In genomic region chr4:177108708-177109107, GRCh38 we compare ENCODE assay signal across 13 cellular contexts.
DNase-seq lines count a peak whose midpoint lies in the region; ATAC-seq, FAIRE-seq and TF ChIP-seq lines count a peak whose summit lies in the region.
"Had no signal": no experiment of that assay in that cellular context is flagged by ENCODE, and none has a peak within 500 bp of the region (broad histone marks: within the 10 kb centered on the region; RNA-seq: fewer than 3 reads in every experiment).

No MANE protein-coding gene starts in this region.

- H3K4me2 ChIP-seq in mammary epithelial cell (ENCODE audit: insufficient read depth, low read depth, low read length): no peak overlapping the region

- H3K79me2 ChIP-seq in mammary epithelial cell (ENCODE audit: insufficient read depth, low read length): no peaks in the 10 kb centered on the region

- FAIRE-seq in frontal cortex (lab: Jason Lieb, UNC): no peak
- FAIRE-seq: D721Med, GM18507 had no signal

- no peak overlapping the region for H3K4me3 Mint-ChIP-seq in T-helper 2 cell treated with Interferon-gamma antibody and Interleukin-4, amounts not matched to agents 5 μg/mL and 100 μg/mL, for 36 hours
- H3K4me3 Mint-ChIP-seq: T-cell had no signal

- CTCF ChIA-PET in mammary epithelial cell (lab: Charles Lee; ENCODE audit: low non-redundant PET): interaction anchor here (0.6 kb wide), 1 partner anchor 141 kb away, joined by 5 read pairs; no protein-coding TSS in a partner anchor

- H3K27me3 Mint-ChIP-seq in T-helper 2 cell treated with Interferon-gamma antibody and Interleukin-4, amounts not matched to agents 5 μg/mL and 100 μg/mL, for 36 hours (ENCODE audit: low read depth): no peaks in the 10 kb centered on the region
- H3K27me3 Mint-ChIP-seq: T-cell had no signal

- no peaks in the 10 kb centered on the region for H4K20me1 ChIP-seq in mammary epithelial cell (ENCODE audit: insufficient read depth, low read length)

- H3K9me3 ChIP-seq in mammary epithelial cell (replicated peaks; ENCODE audit: insufficient read depth, low read length) (no peaks in the 10 kb centered on the region), lower lobe of right lung (peaks cover 5% of the 10 kb centered on the region)
- H3K9me3 ChIP-seq: right atrium auricular region had no signal

- WGBS in mammary epithelial cell (ENCODE audit: low coverage, missing lambda C conversion rate): 50% methylated on average over 1 of the region's 1 CpG

- H3K27ac ChIP-seq in mammary epithelial cell (ENCODE audit: insufficient read depth, low read depth, low read length): no peak overlapping the region
- H3K27ac ChIP-seq in lower lobe of right lung: no peak overlapping the region
- H3K27ac ChIP-seq in substantia nigra (ENCODE audit: low read depth, low read length, poor library complexity, severe bottlenecking): no peak overlapping the region
- H3K27ac ChIP-seq: right atrium auricular region had no signal

- H3K4me1 ChIP-seq in mammary epithelial cell (ENCODE audit: insufficient read depth, low read length) (no peaks in the 10 kb centered on the region), lower lobe of right lung (no peaks in the 10 kb centered on the region)
- H3K4me1 ChIP-seq: right atrium auricular region had no signal

- no peak overlapping the region for H3K9ac ChIP-seq in mammary epithelial cell (ENCODE audit: insufficient read depth, low read length)

- no peaks in the 10 kb centered on the region for H3K36me3 ChIP-seq in mammary epithelial cell (ENCODE audit: insufficient read depth, low read length)
- H3K36me3 ChIP-seq in lower lobe of right lung: no peaks in the 10 kb centered on the region
- H3K36me3 ChIP-seq: right atrium auricular region had no signal

- H2AFZ ChIP-seq in mammary epithelial cell (ENCODE audit: low read depth, low read length): no peak overlapping the region

- in situ Hi-C loops in mammary epithelial cell (cut with MboI; ENCODE audit: low sequenced_read_pairs in 2 of 2): loop anchor here in 1 of 2 donors (25.0 kb wide), 1 partner anchor 229 kb away; no protein-coding TSS in a partner anchor

- no TSS peak for BruUV-seq in mammary epithelial cell (replicated peaks; lab: Mats Ljungman, UMichigan)

- H3K27me3 ChIP-seq in mammary epithelial cell (ENCODE audit: insufficient read depth, low read length) (no peaks in the 10 kb centered on the region), lower lobe of right lung (ENCODE audit: low read depth) (no peaks in the 10 kb centered on the region)
- H3K27me3 ChIP-seq: right atrium auricular region had no signal

- DNase-seq in EH (ENCODE audit: low read depth) (peak; percentile 59), M059J (ENCODE audit: low read depth) (peak; percentile 35), mammary epithelial cell (peak; percentile 21), lower lobe of right lung (no peak), substantia nigra (lab: John Stamatoyannopoulos, UW) (no peak), NCI-H2196 (lab: John Stamatoyannopoulos, UW; ENCODE audit: unreplicated experiment) (no peak), frontal cortex (ENCODE audit: low spot score in 2 of 2) (no peak)
- no peak for DNase-seq in T-helper 2 cell treated with Interferon-gamma antibody and Interleukin-4, amounts not matched to agents 5 μg/mL and 100 μg/mL, for 36 hours (ENCODE audit: low spot score)
- DNase-seq: erythroblast, T-cell had no signal

- ATAC-seq in lower lobe of right lung: no peak
- ATAC-seq: T-cell had no signal

- intact Hi-C loops in mammary epithelial cell (cut with micrococcal nuclease) (loop anchor here (1.0 to 5.0 kb wide), 4 partner anchors 142 to 731 kb away; no protein-coding TSS in a partner anchor), lower lobe of right lung (cut with DNase I) (no loop called here)

- no peaks in the 10 kb centered on the region for H3K9me3 Mint-ChIP-seq in T-helper 2 cell treated with Interferon-gamma antibody and Interleukin-4, amounts not matched to agents 5 μg/mL and 100 μg/mL, for 36 hours

- no peak overlapping the region for H3K27ac Mint-ChIP-seq in T-helper 2 cell treated with Interferon-gamma antibody and Interleukin-4, amounts not matched to agents 5 μg/mL and 100 μg/mL, for 36 hours
- H3K27ac Mint-ChIP-seq: T-cell had no signal

- TF ChIP-seq CTCF in mammary epithelial cell (conservative IDR thresholded peaks at IDR 0.05 in 1 of 2, IDR thresholded peaks at IDR 0.05 in 1 of 2; ENCODE audit: extremely low read depth in 1 of 2, insufficient read depth in 1 of 2, low read depth in 1 of 2, low read length in 2 of 2) (peak; percentile 33 to 63), lower lobe of right lung (IDR thresholded peaks at IDR 0.05) (peak; percentile 9)

- H3K4me1 Mint-ChIP-seq in T-helper 2 cell treated with Interferon-gamma antibody and Interleukin-4, amounts not matched to agents 5 μg/mL and 100 μg/mL, for 36 hours (ENCODE audit: low read depth): peaks cover 7% of the 10 kb centered on the region
- H3K4me1 Mint-ChIP-seq: T-cell had no signal

- dilution Hi-C loops in mammary epithelial cell (cut with HindIII; ENCODE audit: low sequenced_read_pairs): no loop called here

- peaks cover 7% of the 10 kb centered on the region for H3K36me3 Mint-ChIP-seq in T-helper 2 cell treated with Interferon-gamma antibody and Interleukin-4, amounts not matched to agents 5 μg/mL and 100 μg/mL, for 36 hours (ENCODE audit: low read depth)
- H3K36me3 Mint-ChIP-seq: T-cell had no signal

- H3K4me3 ChIP-seq in mammary epithelial cell (replicated peaks in 1 of 3; ENCODE audit: insufficient read depth in 1 of 3, low read depth in 2 of 3, low read length in 3 of 3) (no peak overlapping the region), lower lobe of right lung (no peak overlapping the region)
- H3K4me3 ChIP-seq: right atrium auricular region had no signal

Comparison
In these comparisons a context has a peak if more than half of its experiments do, and no peak if none do; other contexts are left out.
1. DNase-seq: peak in EH (single experiment), M059J (single experiment) and mammary epithelial cell (single experiment); none in lower lobe of right lung (single experiment), T-helper 2 cell treated with Interferon-gamma antibody and Interleukin-4, amounts not matched to agents 5 μg/mL and 100 μg/mL, for 36 hours (single experiment), substantia nigra (0 of 49), NCI-H2196 (single experiment) and frontal cortex (0 of 2).